Comparison of ENCODE assay signal across 8 cellular contexts in genomic region chr4:48138936-48139335, GRCh38. TPM values are rescaled to one million over a fixed set of nuclear protein-coding genes. Genes with fewer than 3 reads are reported as not detected.
A peak's percentile ranks its signal among the peaks of the same experiment; 100 is the strongest.
DNase-seq lines count a peak whose midpoint lies in the region; ATAC-seq and TF ChIP-seq lines count a peak whose summit lies in the region.

No MANE protein-coding gene starts in this region.

- H3K27ac ChIP-seq in OCI-LY1 (ENCODE audit: low read depth, low read length, poor library complexity, severe bottlenecking) (peak overlapping the region; percentile 74), right lobe of liver (no peak overlapping the region)

- intact Hi-C loops in right lobe of liver (cut with DNase I) = no loop called here

- no peak overlapping the region for H3K9ac ChIP-seq in OCI-LY1 (ENCODE audit: low read length)

- peak in 5 of 6 experiments; percentile 31 to 81 (median 73) for DNase-seq in stimulated activated naive CD4-positive, alpha-beta T cell (lab: John Stamatoyannopoulos, UW)
- no peak for DNase-seq in stimulated activated naive CD4-positive, alpha-beta T cell treated with Interleukin-2 at 50 U/mL for 16 hours (lab: John Stamatoyannopoulos, UW)
- DNase-seq in kidney glomerular epithelial cell (lab: John Stamatoyannopoulos, UW) = no peak
- no peak for DNase-seq in islet precursor cell
- no peak for DNase-seq in NCI-H2171 treated with DMSO at 0.1 percent for 48 hours (lab: John Stamatoyannopoulos, UW)
- DNase-seq in right lobe of liver = no peak

- H3K36me3 ChIP-seq in OCI-LY1 (ENCODE audit: insufficient read depth, low read length) (peaks cover 21% of the 10 kb centered on the region; the same call in 1 of the 2 replicates), right lobe of liver (peaks cover 0 to 21% (median 0%) of the 10 kb centered on the region in 4 donors)

- H3K9me3 ChIP-seq in OCI-LY1 (ENCODE audit: low read length) = no peaks in the 10 kb centered on the region
- no peaks in the 10 kb centered on the region for H3K9me3 ChIP-seq in right lobe of liver

- H3K9me2 ChIP-seq in OCI-LY1 (ENCODE audit: low read depth, low read length) = no peaks in the 10 kb centered on the region

- H4K20me1 ChIP-seq in OCI-LY1 (ENCODE audit: insufficient read depth, low read length) = no peaks in the 10 kb centered on the region

- H3K4me2 ChIP-seq in OCI-LY1 (ENCODE audit: low read length) = peak overlapping the region; percentile 13; the same call in 1 of the 2 replicates

- TF ChIP-seq CTCF in OCI-LY1 (IDR thresholded peaks at IDR 0.05; ENCODE audit: low read length) = no peak
- no peak for TF ChIP-seq CTCF in right lobe of liver (IDR thresholded peaks at IDR 0.05)

- no peak overlapping the region for H2AFZ ChIP-seq in OCI-LY1 (ENCODE audit: low read length)

- peaks cover 29% of the 10 kb centered on the region for H3K4me1 ChIP-seq in OCI-LY1 (ENCODE audit: insufficient read depth, low read length, severe bottlenecking)
- H3K4me1 ChIP-seq in right lobe of liver = peaks cover 0 to 4% (median 0%) of the 10 kb centered on the region in 4 donors

- no peaks in the 10 kb centered on the region for H3F3A ChIP-seq in OCI-LY1 (ENCODE audit: insufficient read depth, low read length)

- peak; percentile 68 for ATAC-seq in HG02763 (IDR thresholded peaks at IDR 0.05; ENCODE audit: unreplicated experiment)
- no peak for ATAC-seq in right lobe of liver

- H3K4me3 ChIP-seq in OCI-LY1 (ENCODE audit: low read depth, low read length, poor library complexity, severe bottlenecking) (no peak overlapping the region), right lobe of liver (no peak overlapping the region)

- H3K27me3 ChIP-seq in OCI-LY1 (ENCODE audit: insufficient read depth, low read length) = no peaks in the 10 kb centered on the region
- H3K27me3 ChIP-seq in right lobe of liver = no peaks in the 10 kb centered on the region

- 68% methylated on average over 3 of the region's 3 CpGs for WGBS in right lobe of liver (ENCODE audit: insufficient coverage, low coverage, low lambda C conversion rate, missing lambda C conversion rate)

- no peak for TF ChIP-seq POLR2A in right lobe of liver (IDR thresholded peaks at IDR 0.05)

- no peaks in the 10 kb centered on the region for H3K79me2 ChIP-seq in OCI-LY1 (ENCODE audit: insufficient read depth, low read length)

RNA-seq across cellular contexts. Expression of gene TXK, which starts 4.9 kb away (rescaled TPM):
- total RNA-seq in right lobe of liver = 1 to 10 TPM in 5 of 6 experiments, under 1 TPM in 1; 0.62 to 2.5 (median 1.5) TPM

Comparison
In these comparisons a context has a peak if more than half of its experiments do, and no peak if none do; other contexts are left out.
1. DNase-seq: peak in stimulated activated naive CD4-positive, alpha-beta T cell (5 of 6); none in stimulated activated naive CD4-positive, alpha-beta T cell treated with Interleukin-2 at 50 U/mL for 16 hours (single experiment), kidney glomerular epithelial cell (single experiment), islet precursor cell (single experiment), NCI-H2171 treated with DMSO at 0.1 percent for 48 hours (single experiment) and right lobe of liver (0 of 3).